Comparison of ENCODE assay signal across 29 cellular contexts in genomic region chr3:20161714-20162113, GRCh38. TPM values are rescaled to one million over a fixed set of nuclear protein-coding genes. Genes with fewer than 3 reads are reported as not detected.
"Had no signal": no experiment of that assay in that cellular context is flagged by ENCODE, and none has a peak within 500 bp of the region (broad histone marks: within the 10 kb centered on the region; RNA-seq: fewer than 3 reads in every experiment).

No MANE protein-coding gene starts in this region.

- H3K4me1 ChIP-seq: prostate gland, sigmoid colon, suprapubic skin, tibial artery had no signal

- H3K4me1 Mint-ChIP-seq: mesothelial cell of epicardium had no signal

- H3K4me3 Mint-ChIP-seq: mesothelial cell of epicardium; nephron; neural progenitor cell; stimulated activated effector memory CD8-positive, alpha-beta T cell treated with anti-CD3 and anti-CD28 coated beads, Interleukin-12 subunit alpha, Interleukin-12 subunit beta, amount 100 ng/mL, for 72 hours; stimulated activated naive CD8-positive, alpha-beta T cell treated with anti-CD3 and anti-CD28 coated beads, Interleukin-15, Interleukin-2, amounts not matched to agents 100 ng/mL and 50 ng/mL, for 24 hours had no signal

- H3K27me3 Mint-ChIP-seq: naive B cell; stimulated activated naive CD8-positive, alpha-beta T cell treated with anti-CD3 and anti-CD28 coated beads, Interleukin-15, Interleukin-2, amounts not matched to agents 100 ng/mL and 50 ng/mL, for 24 hours had no signal

- H3K9ac ChIP-seq: neural progenitor cell had no signal

- H3K27ac Mint-ChIP-seq: mesothelial cell of epicardium; nephron; neural progenitor cell; stimulated activated effector memory CD8-positive, alpha-beta T cell treated with anti-CD3 and anti-CD28 coated beads, Interleukin-12 subunit alpha, Interleukin-12 subunit beta, amount 100 ng/mL, for 72 hours; stimulated activated naive CD8-positive, alpha-beta T cell treated with anti-CD3 and anti-CD28 coated beads, Interleukin-15, Interleukin-2, amounts not matched to agents 100 ng/mL and 50 ng/mL, for 24 hours had no signal

- H3K27me3 ChIP-seq: heart right ventricle, hepatocyte, neural progenitor cell, neutrophil, ovary, sigmoid colon, spleen, suprapubic skin, tibial artery, upper lobe of right lung had no signal

- DNase-seq: heart right ventricle; islet precursor cell; left ventricle myocardium inferior; mesendoderm; naive B cell; occipital lobe; ovary; retina; right cardiac atrium; sigmoid colon; small intestine; spleen; stimulated activated CD4-positive, alpha-beta T cell treated with anti-CD3 and anti-CD28 coated beads, Interleukin-4, amount 100 ng/mL, for 24 hours; stimulated activated naive CD4-positive, alpha-beta T cell; tibial artery; trophoblast cell; upper lobe of right lung had no signal

- H3K4me2 ChIP-seq: hepatocyte, neural progenitor cell had no signal

- H3K4me3 ChIP-seq: heart right ventricle, hepatocyte, left ventricle myocardium inferior, lung, neural progenitor cell, ovary, prostate gland, sigmoid colon, spleen, suprapubic skin, thoracic aorta, tibial artery, upper lobe of right lung had no signal

- H3K36me3 ChIP-seq: left ventricle myocardium inferior, neutrophil, ovary, prostate gland, sigmoid colon, suprapubic skin, thoracic aorta, tibial artery, upper lobe of right lung had no signal

- FAIRE-seq: urothelium cell line had no signal

- H2AFZ ChIP-seq: hepatocyte, neural progenitor cell had no signal

- H3K9me3 Mint-ChIP-seq: mesothelial cell of epicardium; naive B cell; nephron; neural progenitor cell; stimulated activated effector memory CD8-positive, alpha-beta T cell treated with anti-CD3 and anti-CD28 coated beads, Interleukin-12 subunit alpha, Interleukin-12 subunit beta, amount 100 ng/mL, for 72 hours; stimulated activated naive CD8-positive, alpha-beta T cell treated with anti-CD3 and anti-CD28 coated beads, Interleukin-15, Interleukin-2, amounts not matched to agents 100 ng/mL and 50 ng/mL, for 24 hours had no signal

- ATAC-seq: heart right ventricle; right cardiac atrium; stimulated activated effector memory CD8-positive, alpha-beta T cell treated with anti-CD3 and anti-CD28 coated beads, Interleukin-12 subunit alpha, Interleukin-12 subunit beta, amount 100 ng/mL, for 72 hours; upper lobe of right lung had no signal

- H3K27ac ChIP-seq: heart right ventricle, hepatocyte, left ventricle myocardium inferior, neural progenitor cell, neutrophil, ovary, prostate gland, sigmoid colon, spleen, suprapubic skin, thoracic aorta, tibial artery, upper lobe of right lung had no signal

- H3K79me2 ChIP-seq: hepatocyte had no signal

- H3K9me3 ChIP-seq: heart right ventricle, left ventricle myocardium inferior, neutrophil, ovary, prostate gland, sigmoid colon, spleen, suprapubic skin, thoracic aorta, tibial artery, upper lobe of right lung had no signal

RNA-seq across cellular contexts. Expression of gene SGO1, which starts 24.3 kb away (rescaled TPM):
- total RNA-seq: upper lobe of right lung had no signal
- polyA plus RNA-seq: right cardiac atrium had no signal
